Comparison of ENCODE assay signal across 25 cellular contexts in genomic region chr16:53031323-53031942, GRCh38. TPM values are rescaled to one million over a fixed set of nuclear protein-coding genes. Genes with fewer than 3 reads are reported as not detected.
DNase-seq lines count a peak whose midpoint lies in the region; ATAC-seq and TF ChIP-seq lines count a peak whose summit lies in the region.
"Had no signal": no experiment of that assay in that cellular context is flagged by ENCODE, and none has a peak within 500 bp of the region (broad histone marks: within the 10 kb centered on the region; RNA-seq: fewer than 3 reads in every experiment).

No MANE protein-coding gene starts in this region.

- H3K4me3 ChIP-seq in HUES6 (ENCODE audit: low read depth, low read length) (no peak overlapping the region), body of pancreas (no peak overlapping the region), neural progenitor cell (no peak overlapping the region)
- H3K4me3 ChIP-seq: lower lobe of right lung, spleen, thyroid gland had no signal

- H3K36me3 ChIP-seq in HUES6 (ENCODE audit: control insufficient read depth, insufficient read depth, low read length) (no peaks in the 10 kb centered on the region), body of pancreas (replicated peaks in 1 of 2; ENCODE audit: insufficient read depth in 1 of 2, low read depth in 2 of 2) (no peaks in the 10 kb centered on the region), neural progenitor cell (no peaks in the 10 kb centered on the region)
- H3K36me3 ChIP-seq: lower lobe of right lung, spleen, thyroid gland had no signal

- H3K9me3 ChIP-seq in HUES6 (ENCODE audit: control insufficient read depth, insufficient read depth, low read depth, low read length) (peaks cover 19% of the 10 kb centered on the region), body of pancreas (no peaks in the 10 kb centered on the region), neural progenitor cell (ENCODE audit: low read depth) (no peaks in the 10 kb centered on the region)
- H3K9me3 ChIP-seq: lower lobe of right lung, thyroid gland had no signal

- H3K36me3 Mint-ChIP-seq in neural progenitor cell: peaks cover 2% of the 10 kb centered on the region
- H3K36me3 Mint-ChIP-seq: immature natural killer cell had no signal

- no peaks in the 10 kb centered on the region for H3K27me3 Mint-ChIP-seq in neural progenitor cell (ENCODE audit: insufficient read depth, low read depth)

- H3K9ac ChIP-seq in HUES6 (ENCODE audit: low read length) (no peak overlapping the region), neural progenitor cell (no peak overlapping the region)

- no peaks in the 10 kb centered on the region for H3K79me2 ChIP-seq in neural progenitor cell (ENCODE audit: low read depth)

- H3K4me1 ChIP-seq in HUES6 (ENCODE audit: control insufficient read depth, insufficient read depth, low read length): peaks cover 11% of the 10 kb centered on the region; the same call in 1 of the 2 replicates
- H3K4me1 ChIP-seq in body of pancreas: peaks cover 4% of the 10 kb centered on the region
- peaks cover 8% of the 10 kb centered on the region for H3K4me1 ChIP-seq in neural progenitor cell
- H3K4me1 ChIP-seq: spleen, thyroid gland had no signal

- 38 to 42% methylated on average over 2 of the region's 2 CpGs for WGBS in body of pancreas, 2 donors

- TF ChIP-seq CTCF in body of pancreas (IDR thresholded peaks at IDR 0.05): no peak
- no peak for TF ChIP-seq CTCF in neural progenitor cell (IDR thresholded peaks at IDR 0.05)

- H4K20me1 ChIP-seq in neural progenitor cell (ENCODE audit: low read depth): no peaks in the 10 kb centered on the region

- intact Hi-C loops in body of pancreas (cut with DNase I): no loop called here
- intact Hi-C loops in left ventricle myocardium superior (cut with micrococcal nuclease): no loop called here

- no peak overlapping the region for H3K4me2 ChIP-seq in neural progenitor cell

- TF ChIP-seq POLR2A in body of pancreas (IDR thresholded peaks at IDR 0.05): no peak

- no peak overlapping the region for H2AFZ ChIP-seq in neural progenitor cell (replicated peaks)

- H3K4me3 Mint-ChIP-seq in neural progenitor cell: no peak overlapping the region
- H3K4me3 Mint-ChIP-seq: activated naive CD4-positive, alpha-beta T cell treated with anti-CD3 and anti-CD28 coated beads for 36 hours; activated T-cell treated with anti-CD3 and anti-CD28 coated beads, Interleukin-2, amount 50 U/mL, for 72 hours; effector memory CD8-positive, alpha-beta T cell; immature natural killer cell; stimulated activated naive CD8-positive, alpha-beta T cell treated with anti-CD3 and anti-CD28 coated beads, Interleukin-15, Interleukin-2, amounts not matched to agents 100 ng/mL and 50 ng/mL, for 24 hours had no signal

- ATAC-seq in body of pancreas (peak; percentile 50), left ventricle myocardium superior (peak; percentile 65), GM21447 (IDR thresholded peaks at IDR 0.05; ENCODE audit: unreplicated experiment) (no peak), HG03045 (IDR thresholded peaks at IDR 0.05; ENCODE audit: unreplicated experiment) (no peak)
- ATAC-seq: activated T-cell treated with anti-CD3 and anti-CD28 coated beads, Interleukin-2, amount 50 U/mL, for 72 hours; effector memory CD8-positive, alpha-beta T cell had no signal

- H3K27ac Mint-ChIP-seq in neural progenitor cell: peak overlapping the region; percentile 24
- H3K27ac Mint-ChIP-seq: activated naive CD4-positive, alpha-beta T cell treated with anti-CD3 and anti-CD28 coated beads for 36 hours; activated T-cell treated with anti-CD3 and anti-CD28 coated beads, Interleukin-2, amount 50 U/mL, for 72 hours; effector memory CD8-positive, alpha-beta T cell; stimulated activated naive CD8-positive, alpha-beta T cell treated with anti-CD3 and anti-CD28 coated beads, Interleukin-15, Interleukin-2, amounts not matched to agents 100 ng/mL and 50 ng/mL, for 24 hours had no signal

- H3F3A ChIP-seq in neural progenitor cell (ENCODE audit: low read depth): no peaks in the 10 kb centered on the region

- peak overlapping the region; percentile 27; the same call in 1 of the 2 replicates for H3K27ac ChIP-seq in HUES6 (ENCODE audit: low read depth, low read length)
- H3K27ac ChIP-seq in body of pancreas: peak overlapping the region in 1 of 4 donors; percentile 28
- H3K27ac ChIP-seq in neural progenitor cell: no peak overlapping the region
- H3K27ac ChIP-seq: lower lobe of right lung, spleen, thyroid gland had no signal

- H3K27me3 ChIP-seq in HUES6 (ENCODE audit: control insufficient read depth, insufficient read depth, low read length) (no peaks in the 10 kb centered on the region), body of pancreas (no peaks in the 10 kb centered on the region), neural progenitor cell (no peaks in the 10 kb centered on the region)
- H3K27me3 ChIP-seq: thyroid gland had no signal

- H3K4me1 Mint-ChIP-seq in neural progenitor cell: peaks cover 13% of the 10 kb centered on the region
- H3K4me1 Mint-ChIP-seq: immature natural killer cell had no signal

- DNase-seq in body of pancreas: no peak
- no peak for DNase-seq in left ventricle myocardium superior
- DNase-seq in neural progenitor cell (ENCODE audit: low spot score): no peak
- DNase-seq in NCI-H748 (lab: John Stamatoyannopoulos, UW; ENCODE audit: unreplicated experiment): no peak
- no peak for DNase-seq in SW 1271 (lab: John Stamatoyannopoulos, UW)
- DNase-seq: activated CD4-positive, alpha-beta T cell treated with anti-CD3 and anti-CD28 coated beads for 48 hours; activated naive CD4-positive, alpha-beta T cell treated with anti-CD3 and anti-CD28 coated beads for 36 hours; activated T-cell treated with anti-CD3 and anti-CD28 coated beads, Interleukin-2, amount 50 U/mL, for 72 hours; effector memory CD8-positive, alpha-beta T cell; glutamatergic neuron; immature natural killer cell; lower lobe of right lung; NCI-H1048; NCI-H1930; NCI-H2227 treated with DMSO at 0.1 percent for 48 hours; NCI-H748 treated with DMSO at 0.1 percent for 48 hours; occipital lobe; SHP77; spleen; stimulated activated CD4-positive, alpha-beta T cell treated with anti-CD3 and anti-CD28 coated beads, Interleukin-4, amount 100 ng/mL, for 24 hours; thyroid gland had no signal

- peaks cover 11% of the 10 kb centered on the region for H3K9me3 Mint-ChIP-seq in neural progenitor cell
- H3K9me3 Mint-ChIP-seq: activated naive CD4-positive, alpha-beta T cell treated with anti-CD3 and anti-CD28 coated beads for 36 hours; activated T-cell treated with anti-CD3 and anti-CD28 coated beads, Interleukin-2, amount 50 U/mL, for 72 hours; effector memory CD8-positive, alpha-beta T cell; stimulated activated naive CD8-positive, alpha-beta T cell treated with anti-CD3 and anti-CD28 coated beads, Interleukin-15, Interleukin-2, amounts not matched to agents 100 ng/mL and 50 ng/mL, for 24 hours had no signal

RNA-seq across cellular contexts. Expression of gene CHD9NB, which starts 21.3 kb away (rescaled TPM):
- total RNA-seq in body of pancreas: 10 to 100 TPM in 1 of 2 donors, 1 to 10 TPM in 1; 3.1 to 12.5 TPM
- total RNA-seq in left ventricle myocardium superior: 0.97 TPM
- total RNA-seq in neural progenitor cell (ENCODE audit: low replicate concordance): 3.0 and 4.1 TPM in 2 replicates

RNA-seq across cellular contexts. Expression of gene CHD9, which starts 23.4 kb away (rescaled TPM):
- total RNA-seq in body of pancreas: 10 to 100 TPM; 38.1 to 58.7 TPM
- 36.4 TPM for total RNA-seq in left ventricle myocardium superior
- 52.7 and 86.0 TPM in 2 replicates for total RNA-seq in neural progenitor cell (ENCODE audit: low replicate concordance)

Comparison
In these comparisons a context has a peak if more than half of its experiments do, and no peak if none do; other contexts are left out.
1. ATAC-seq: peak in body of pancreas (single experiment) and left ventricle myocardium superior (single experiment); none in GM21447 (single experiment) and HG03045 (single experiment).